In the genomic region with DNA sequence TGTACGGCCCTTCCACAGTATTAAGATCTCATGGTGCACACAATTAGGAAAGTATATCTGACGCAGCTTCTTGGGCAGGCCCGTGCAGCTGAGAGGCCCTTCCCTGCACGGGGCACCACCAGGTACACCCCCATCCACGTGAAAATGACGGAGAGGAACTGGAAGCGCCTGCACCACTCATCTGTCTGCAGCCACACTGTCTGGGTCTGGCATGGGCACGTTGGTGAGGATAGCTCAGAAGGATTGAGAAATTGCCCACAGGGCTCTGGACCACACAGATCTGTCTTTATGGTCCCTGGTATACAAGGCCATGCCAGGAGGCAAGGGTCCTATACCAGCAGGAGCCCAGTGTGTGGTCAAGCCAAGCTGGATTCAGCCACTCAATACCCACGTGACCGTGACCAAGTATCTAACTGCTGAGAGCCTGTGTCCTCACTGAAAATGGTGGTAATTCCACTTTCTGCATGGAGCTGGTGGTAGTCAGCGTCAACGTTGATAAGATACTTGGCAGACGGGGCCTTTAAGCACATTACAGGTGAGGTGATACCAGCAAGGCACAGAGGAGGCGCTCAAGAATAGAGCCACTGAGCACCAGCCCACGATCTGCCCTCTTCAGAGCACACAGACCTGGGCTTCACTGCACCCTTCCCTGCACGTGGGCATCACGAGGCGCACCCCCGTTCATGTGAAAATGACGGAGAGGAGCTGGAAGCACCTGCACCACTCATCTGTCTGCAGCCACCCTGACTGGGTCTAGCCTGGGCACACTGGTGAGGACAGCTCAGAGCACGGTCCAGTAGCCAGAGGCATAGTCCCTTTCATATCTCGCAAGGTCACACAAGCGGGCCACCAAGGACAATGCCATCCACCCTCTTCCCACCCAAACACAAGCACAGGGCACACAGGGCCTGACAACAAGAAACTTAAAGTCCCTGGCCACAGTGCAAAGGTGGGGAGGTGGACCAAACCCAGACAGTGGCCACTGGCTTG, we compare ENCODE assay signal across 23 cellular contexts. TPM values are rescaled to one million over a fixed set of nuclear protein-coding genes. Genes with fewer than 3 reads are reported as not detected.
A peak's percentile ranks its signal among the peaks of the same experiment; 100 is the strongest.
DNase-seq lines count a peak whose midpoint lies in the region; ATAC-seq, FAIRE-seq and TF ChIP-seq lines count a peak whose summit lies in the region.
"Had no signal": no experiment of that assay in that cellular context is flagged by ENCODE, and none has a peak within 500 bp of the region (broad histone marks: within the 10 kb centered on the region; RNA-seq: fewer than 3 reads in every experiment).

No MANE protein-coding gene starts in this region.

- ATAC-seq in aorta (ENCODE audit: low FRiP score), result peak; percentile 15
- ATAC-seq: HCT116 had no signal

- H2AK5ac ChIP-seq in H1 (ENCODE audit: low read depth, low read length) (no peak overlapping the region), neuronal stem cell (ENCODE audit: low read depth, low read length) (peak overlapping the region; percentile 6)

- H3K9ac ChIP-seq in H1 (replicated peaks in 1 of 4; ENCODE audit: extremely low read depth in 1 of 4, low read depth in 3 of 4, low read length in 3 of 4), result no peak overlapping the region
- H3K9ac ChIP-seq in neuronal stem cell (ENCODE audit: low read depth, low read length, poor library complexity), result no peak overlapping the region
- H3K9ac ChIP-seq: KMS-11 had no signal

- H3K23ac ChIP-seq in H1 (ENCODE audit: insufficient read length) (no peak overlapping the region), neuronal stem cell (ENCODE audit: low read depth, low read length, poor library complexity) (peak overlapping the region; percentile 45)

- H3K4me3 ChIP-seq in right atrium auricular region (no peak overlapping the region), H1 (ENCODE audit: extremely low read depth in 1 of 4, insufficient read depth in 2 of 4, low read depth in 3 of 4, low read length in 4 of 4) (no peak overlapping the region), neuronal stem cell (ENCODE audit: low read length in 2 of 2) (no peak overlapping the region), aorta (ENCODE audit: low read length in 2 of 2) (no peak overlapping the region)
- H3K4me3 ChIP-seq: Peyer's patch had no signal

- H3K36me3 ChIP-seq in right atrium auricular region (no peaks in the 10 kb centered on the region), H1 (ENCODE audit: control insufficient read depth in 2 of 4, insufficient read depth in 4 of 4, low read length in 3 of 4) (peaks cover 2 to 10% (median 5%) of the 10 kb centered on the region in 4 experiments; a peak in 3 of 8 replicates), neuronal stem cell (replicated peaks in 1 of 2; ENCODE audit: control insufficient read depth in 2 of 2, insufficient read depth in 2 of 2, low read length in 2 of 2) (no peaks in the 10 kb centered on the region), aorta (ENCODE audit: control insufficient read depth in 1 of 2, insufficient read depth in 2 of 2, low read length in 1 of 2) (no peaks in the 10 kb centered on the region)
- H3K36me3 ChIP-seq: Peyer's patch had no signal

- peak; percentile 32 to 43 for TF ChIP-seq RAD21 in H1 (IDR thresholded peaks at IDR 0.05 in 1 of 2, conservative IDR thresholded peaks at IDR 0.05 in 1 of 2; ENCODE audit: low read depth in 2 of 2, low read length in 2 of 2)

- H3K4me1 ChIP-seq in right atrium auricular region, result no peaks in the 10 kb centered on the region
- H3K4me1 ChIP-seq in H1 (replicated peaks in 1 of 4; ENCODE audit: control insufficient read depth in 3 of 4, insufficient read depth in 4 of 4, low read length in 3 of 4), result peaks cover 0 to under 1% (median 0%) of the 10 kb centered on the region in 4 experiments; a peak in 3 of 7 replicates
- H3K4me1 ChIP-seq in neuronal stem cell (ENCODE audit: control insufficient read depth in 2 of 2, insufficient read depth in 1 of 2, low read depth in 1 of 2, low read length in 2 of 2), result no peaks in the 10 kb centered on the region
- H3K4me1 ChIP-seq in aorta (ENCODE audit: control insufficient read depth in 1 of 2, insufficient read depth in 2 of 2, low read length in 2 of 2), result no peaks in the 10 kb centered on the region
- H3K4me1 ChIP-seq: Peyer's patch had no signal

- no peak for TF ChIP-seq POLR2A in H1 (IDR thresholded peaks at IDR 0.05; ENCODE audit: control extremely low read depth in 1 of 2, low read depth in 2 of 2, low read length in 2 of 2)

- intact Hi-C loops in cardiac septum (cut with DNase I) (no loop called here), aorta (cut with DNase I) (no loop called here)

- H4K5ac ChIP-seq in H1 (ENCODE audit: insufficient read length, low read depth, low read length), result no peak overlapping the region

- H2AFZ ChIP-seq in H1 (ENCODE audit: low read length) (no peak overlapping the region), neuronal stem cell (ENCODE audit: low read length) (no peak overlapping the region)

- H4K8ac ChIP-seq in H1 (ENCODE audit: extremely low read depth, insufficient read depth, low read length), result peak overlapping the region; percentile 41
- no peak overlapping the region for H4K8ac ChIP-seq in neuronal stem cell (ENCODE audit: low read depth, low read length)

- no peak overlapping the region for H3K56ac ChIP-seq in H1 (replicated peaks; ENCODE audit: insufficient read length, low read depth, low read length)

- no peak overlapping the region for H3K14ac ChIP-seq in H1 (ENCODE audit: insufficient read length)
- peak overlapping the region; percentile 78 for H3K14ac ChIP-seq in neuronal stem cell (ENCODE audit: low read length)

- H3K4ac ChIP-seq in H1 (replicated peaks; ENCODE audit: insufficient read length, low read depth, low read length), result no peak overlapping the region
- H3K4ac ChIP-seq in neuronal stem cell (ENCODE audit: low read length), result no peak overlapping the region

- TF ChIP-seq CTCF in right atrium auricular region (IDR thresholded peaks at IDR 0.05) (no peak), H1 (IDR thresholded peaks at IDR 0.05; ENCODE audit: control extremely low read depth in 1 of 3, insufficient read depth in 1 of 3, low read depth in 1 of 3, low read length in 3 of 3) (peak; percentile 10 to 56 (median 36); a peak in 2 of 4 replicates)

- H3K79me1 ChIP-seq in H1 (ENCODE audit: low read depth, low read length) (peaks cover 12% of the 10 kb centered on the region; the same call in 1 of the 2 replicates), neuronal stem cell (ENCODE audit: low read depth, low read length) (no peaks in the 10 kb centered on the region)

- H3K27ac ChIP-seq in right atrium auricular region (no peak overlapping the region), H1 (ENCODE audit: low read depth, low read length) (no peak overlapping the region), neuronal stem cell (replicated peaks; ENCODE audit: low read length) (no peak overlapping the region), aorta (ENCODE audit: low read depth in 1 of 2, low read length in 2 of 2) (no peak overlapping the region)
- H3K27ac ChIP-seq: KMS-11, Peyer's patch had no signal

- H2BK5ac ChIP-seq in H1 (ENCODE audit: low read depth, low read length) (no peak overlapping the region), neuronal stem cell (ENCODE audit: low read length) (peak overlapping the region; percentile 4)

- H2BK15ac ChIP-seq in H1 (ENCODE audit: low read length) (no peak overlapping the region), neuronal stem cell (ENCODE audit: low read length) (no peak overlapping the region)

- H3K9me3 ChIP-seq in right atrium auricular region (peaks cover 7 to 33% of the 10 kb centered on the region in 2 donors), H1 (ENCODE audit: insufficient read depth in 2 of 2, low read depth in 1 of 2, low read length in 1 of 2) (peaks cover 0 to 7% of the 10 kb centered on the region in 2 experiments; a peak in 2 of 4 replicates), neuronal stem cell (replicated peaks in 1 of 2; ENCODE audit: control insufficient read depth in 2 of 2, insufficient read depth in 1 of 2, low read depth in 1 of 2, low read length in 2 of 2) (peaks cover 0 to 3% of the 10 kb centered on the region in 2 donors), aorta (ENCODE audit: control insufficient read depth, low read length) (peaks cover 6% of the 10 kb centered on the region)

- H3K79me2 ChIP-seq in H1 (ENCODE audit: control insufficient read depth in 1 of 2, insufficient read depth in 2 of 2, low read length in 2 of 2), result peaks cover under 1 to 75% of the 10 kb centered on the region in 2 experiments; a peak in 3 of 4 replicates

- POLR2A ChIA-PET in H1 (lab: Charles Lee; ENCODE audit: partially characterized antibody), result interaction anchor here (3.4 kb wide), 1 partner anchor 23 kb away, joined by 15 read pairs; no protein-coding TSS in a partner anchor

- no peak for FAIRE-seq in H1 (lab: Jason Lieb, UNC)
- FAIRE-seq: GM19239 had no signal

- no peak for TF ChIP-seq EP300 in H1 (IDR thresholded peaks at IDR 0.05; ENCODE audit: borderline replicate concordance in 1 of 2, low read depth in 2 of 2, low read length in 2 of 2)

- no peaks in the 10 kb centered on the region for H3K27me3 ChIP-seq in right atrium auricular region
- no peaks in the 10 kb centered on the region for H3K27me3 ChIP-seq in H1 (replicated peaks in 1 of 4; ENCODE audit: control insufficient read depth in 3 of 4, extremely low read depth in 1 of 4, insufficient read depth in 3 of 4, low read length in 3 of 4)
- H3K27me3 ChIP-seq in neuronal stem cell (ENCODE audit: control insufficient read depth in 3 of 3, insufficient read depth in 3 of 3, low read depth in 1 of 3, low read length in 3 of 3), result peaks cover 0 to 2% (median 0%) of the 10 kb centered on the region in 3 experiments
- H3K27me3 ChIP-seq in aorta (ENCODE audit: control insufficient read depth in 1 of 2, insufficient read depth in 2 of 2, low read length in 1 of 2), result no peaks in the 10 kb centered on the region
- H3K27me3 ChIP-seq: Peyer's patch had no signal

- H4K91ac ChIP-seq in H1 (replicated peaks; ENCODE audit: insufficient read length, low read length), result no peak overlapping the region
- no peak overlapping the region for H4K91ac ChIP-seq in neuronal stem cell (ENCODE audit: low read depth, low read length, poor library complexity)

- H3K23me2 ChIP-seq in H1 (ENCODE audit: low read depth, low read length), result no peaks in the 10 kb centered on the region

- H2BK12ac ChIP-seq in H1 (ENCODE audit: low read depth, low read length) (no peak overlapping the region), neuronal stem cell (ENCODE audit: low read length) (no peak overlapping the region)

- 90% methylated on average over 23 of the region's 23 CpGs; no CpG with 5 or more reads in 1 of the 2 experiments for WGBS in H1 (ENCODE audit: extremely low coverage in 1 of 2, insufficient coverage in 1 of 2, insufficient read length in 1 of 2, insufficient replicate concordance in 2 of 2, low coverage in 1 of 2, low lambda C conversion rate in 2 of 2, missing lambda C conversion rate in 1 of 2), 2 experiments
- no CpG with 5 or more reads among the region's 23 CpGs for WGBS in neuronal stem cell (ENCODE audit: extremely low coverage in 2 of 2, insufficient read length in 2 of 2, insufficient replicate concordance in 1 of 2), 2 donors
- 87 to 92% methylated on average over 23 of the region's 23 CpGs for WGBS in aorta, 2 donors

- no peak overlapping the region for H2BK120ac ChIP-seq in H1 (replicated peaks; ENCODE audit: low read depth, low read length)
- H2BK120ac ChIP-seq in neuronal stem cell (ENCODE audit: low read depth, low read length), result peak overlapping the region; percentile 69

- H4K20me1 ChIP-seq in H1 (replicated peaks in 1 of 2; ENCODE audit: control insufficient read depth in 1 of 2, insufficient read depth in 2 of 2, low read length in 2 of 2), result peaks cover 1 to 9% of the 10 kb centered on the region in 2 experiments

- CTCF ChIA-PET in H1 (lab: Charles Lee; ENCODE audit: partially characterized antibody), result interaction anchor here (0.6 to 2.9 kb wide), 12 partner anchors 11 to 196 kb away, joined by 3 to 16 read pairs (median 3); no protein-coding TSS in a partner anchor

- H3K4me2 ChIP-seq in H1 (ENCODE audit: insufficient read depth in 1 of 2, low read depth in 2 of 2, low read length in 2 of 2) (no peak overlapping the region), neuronal stem cell (ENCODE audit: insufficient read depth, low read length, poor library complexity, severe bottlenecking) (no peak overlapping the region)
- H3K4me2 ChIP-seq: KMS-11 had no signal

- DNase-seq in cardiac septum (ENCODE audit: low spot score) (peak; percentile 72), right atrium auricular region (ENCODE audit: low spot score) (no peak), H1 (ENCODE audit: low read depth in 1 of 2, low spot score in 2 of 2) (no peak), neuronal stem cell (ENCODE audit: low spot score) (no peak), aorta (peak in 1 of 2 donors; percentile 34), SHP77 (lab: John Stamatoyannopoulos, UW) (no peak)
- no peak for DNase-seq in activated CD4-positive, CD25-positive, alpha-beta regulatory T cell (lab: John Stamatoyannopoulos, UW)
- DNase-seq in stimulated activated naive CD4-positive, alpha-beta T cell treated with Interleukin-2 at 50 U/mL for 16 hours (lab: John Stamatoyannopoulos, UW), result no peak
- DNase-seq: 8988T; EL; GF-D8; IMR-90; NCI-H1105; NCI-H146; NCI-H2029; NCI-H226; NCI-H510A treated with DMSO at 0.1 percent for 48 hours; NCI-H748 treated with DMSO at 0.1 percent for 48 hours; NK-92 treated with Interleukin-12 subunit alpha and Interleukin-12 subunit beta, amount 100 ng/mL, for 24 hours; Peyer's patch had no signal

- H2BK20ac ChIP-seq in H1 (ENCODE audit: low read length), result no peak overlapping the region

- H3K18ac ChIP-seq in H1 (ENCODE audit: extremely low read depth, low read length), result no peak overlapping the region
- no peak overlapping the region for H3K18ac ChIP-seq in neuronal stem cell (ENCODE audit: low read length)

RNA-seq across cellular contexts. Expression of gene SHANK2, which starts 28.4 kb away (rescaled TPM):
- total RNA-seq in cardiac septum (0.11 TPM), right atrium auricular region (under 1 TPM; 0.07 to 0.35 TPM), aorta (under 1 TPM; 0.16 to 0.93 TPM)
- 52.9 and 54.2 TPM in 2 replicates for total RNA-seq in H1 (2021; fragmentation: NEBNext Ultra II Directional; extraction: Animal tissue kit (Norgen Biotek cat#: 25700))
- polyA plus RNA-seq in H1 (2011; rRNA removed) (10.1 and 15.5 TPM in 2 replicates), aorta (1 to 10 TPM in 1 of 2 donors, not detected in 1; 4.8 TPM)
- polyA plus RNA-seq in H1 (2011; cell fraction: cytosol; rRNA removed), result 7.8 TPM
- polyA plus RNA-seq in H1 (2011; cell fraction: nucleus; rRNA removed), result 41.3 TPM
- 17.0 to 20.3 TPM (median 18.5 TPM) in 4 replicates for polyA plus RNA-seq in H1 (2012, experiment 1 of 2)
- polyA plus RNA-seq in H1 (2012, experiment 2 of 2), result 2.9 TPM
- polyA plus RNA-seq in H1 (2013, experiment 1 of 2), result 16.9 TPM
- polyA plus RNA-seq in H1 (2013, experiment 2 of 2), result 15.7 TPM
- polyA minus RNA-seq in H1 (2011; rRNA and poly(A)+ RNA removed), result 46.2 and 59.3 TPM in 2 replicates
- polyA minus RNA-seq in H1 (2011; cell fraction: cytosol; rRNA and poly(A)+ RNA removed), result 35.2 TPM
- 103 TPM for polyA minus RNA-seq in H1 (2011; cell fraction: nucleus; rRNA and poly(A)+ RNA removed)
- polyA plus RNA-seq in neuronal stem cell (2013, experiment 1 of 2), result 5.0 TPM
- polyA plus RNA-seq in neuronal stem cell (2013, experiment 2 of 2), result 5.0 TPM

Comparison
In these comparisons a context has a peak if more than half of its experiments do, and no peak if none do; other contexts are left out.
1. CTCF ChIP-seq: peak in H1 (3 of 3); none in right atrium auricular region (0 of 2).
2. RNA of gene SHANK2, which starts 28.4 kb away (total RNA-seq): 52.9 to 54.2 TPM in H1; 0.16 to 0.93 TPM in aorta, 0.07 to 0.35 TPM in right atrium auricular region and 0.11 TPM in cardiac septum (single experiment); every median in the first group is over 10 times any median in the second.